ENCODE assay signal across 2 cellular contexts in the genomic region with DNA sequence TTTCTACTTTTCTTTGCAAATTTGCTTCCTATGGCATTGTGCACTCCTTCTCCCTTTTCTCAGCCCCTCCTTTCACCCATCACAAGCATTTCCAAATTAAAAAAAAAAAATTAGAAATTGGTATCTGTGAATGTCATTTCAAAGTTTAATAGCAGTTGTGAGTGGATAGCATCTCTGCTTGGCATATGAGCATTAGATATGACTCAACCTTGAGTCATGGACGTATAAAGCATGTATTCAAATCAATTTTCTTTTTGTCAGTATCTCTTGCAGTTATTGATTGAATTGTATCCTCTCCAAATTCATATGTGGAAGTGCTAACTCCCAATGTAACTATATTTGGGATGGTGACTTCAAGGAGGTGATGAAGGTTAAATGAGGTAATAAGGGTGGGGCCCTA.
TF ChIP-seq lines count a peak whose summit lies in the region.

No MANE protein-coding gene starts in this region.

TF ChIP-seq in IMR-90, 13 proteins besides CTCF, POLR2A, EP300 and RAD21 (continued from another document):
- TF ChIP-seq SMC3 (IDR thresholded peaks at IDR 0.05; ENCODE audit: low read depth, low read length) (no peak), NFE2L2 (IDR thresholded peaks at IDR 0.05; ENCODE audit: low read depth, low read length) (no peak), CHD1 (IDR thresholded peaks at IDR 0.05; ENCODE audit: low read depth, low read length) (no peak), RCOR1 (IDR thresholded peaks at IDR 0.05; ENCODE audit: insufficient replicate concordance, low read length) (no peak), BHLHE40 (IDR thresholded peaks at IDR 0.05; ENCODE audit: low read depth, low read length) (no peak), FOS (IDR thresholded peaks at IDR 0.05; ENCODE audit: low read depth, low read length) (no peak), CEBPB (IDR thresholded peaks at IDR 0.05; ENCODE audit: low read depth, low read length) (no peak), MAFK (IDR thresholded peaks at IDR 0.05; ENCODE audit: low read depth, low read length) (no peak), MAZ (IDR thresholded peaks at IDR 0.05; ENCODE audit: borderline replicate concordance, low read depth, low read length) (no peak), MXI1 (IDR thresholded peaks at IDR 0.05; ENCODE audit: borderline replicate concordance, low read depth, low read length) (no peak)
- TF ChIP-seq, protein P1, sequence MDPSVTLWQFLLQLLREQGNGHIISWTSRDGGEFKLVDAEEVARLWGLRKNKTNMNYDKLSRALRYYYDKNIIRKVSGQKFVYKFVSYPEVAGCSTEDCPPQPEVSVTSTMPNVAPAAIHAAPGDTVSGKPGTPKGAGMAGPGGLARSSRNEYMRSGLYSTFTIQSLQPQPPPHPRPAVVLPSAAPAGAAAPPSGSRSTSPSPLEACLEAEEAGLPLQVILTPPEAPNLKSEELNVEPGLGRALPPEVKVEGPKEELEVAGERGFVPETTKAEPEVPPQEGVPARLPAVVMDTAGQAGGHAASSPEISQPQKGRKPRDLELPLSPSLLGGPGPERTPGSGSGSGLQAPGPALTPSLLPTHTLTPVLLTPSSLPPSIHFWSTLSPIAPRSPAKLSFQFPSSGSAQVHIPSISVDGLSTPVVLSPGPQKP (IDR thresholded peaks at IDR 0.05; ENCODE audit: borderline replicate concordance, low read depth, low read length) = no peak
- TF ChIP-seq, protein P2, sequence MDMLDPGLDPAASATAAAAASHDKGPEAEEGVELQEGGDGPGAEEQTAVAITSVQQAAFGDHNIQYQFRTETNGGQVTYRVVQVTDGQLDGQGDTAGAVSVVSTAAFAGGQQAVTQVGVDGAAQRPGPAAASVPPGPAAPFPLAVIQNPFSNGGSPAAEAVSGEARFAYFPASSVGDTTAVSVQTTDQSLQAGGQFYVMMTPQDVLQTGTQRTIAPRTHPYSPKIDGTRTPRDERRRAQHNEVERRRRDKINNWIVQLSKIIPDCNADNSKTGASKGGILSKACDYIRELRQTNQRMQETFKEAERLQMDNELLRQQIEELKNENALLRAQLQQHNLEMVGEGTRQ (IDR thresholded peaks at IDR 0.05; ENCODE audit: low read depth, low read length) = no peak

TF ChIP-seq in SK-N-SH, 30 proteins besides CTCF, POLR2A, EP300 and RAD21 (continued from another document):
- TF ChIP-seq, protein P3, sequence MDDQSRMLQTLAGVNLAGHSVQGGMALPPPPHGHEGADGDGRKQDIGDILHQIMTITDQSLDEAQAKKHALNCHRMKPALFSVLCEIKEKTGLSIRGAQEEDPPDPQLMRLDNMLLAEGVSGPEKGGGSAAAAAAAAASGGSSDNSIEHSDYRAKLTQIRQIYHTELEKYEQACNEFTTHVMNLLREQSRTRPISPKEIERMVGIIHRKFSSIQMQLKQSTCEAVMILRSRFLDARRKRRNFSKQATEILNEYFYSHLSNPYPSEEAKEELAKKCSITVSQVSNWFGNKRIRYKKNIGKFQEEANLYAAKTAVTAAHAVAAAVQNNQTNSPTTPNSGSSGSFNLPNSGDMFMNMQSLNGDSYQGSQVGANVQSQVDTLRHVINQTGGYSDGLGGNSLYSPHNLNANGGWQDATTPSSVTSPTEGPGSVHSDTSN (IDR thresholded peaks at IDR 0.05) = peak; percentile 50; the same call in 1 of the 2 replicates
- no peak for TF ChIP-seq GATA2 (CRISPR knock-in tag; IDR thresholded peaks at IDR 0.05)
- TF ChIP-seq, protein P2 (IDR thresholded peaks at IDR 0.05; ENCODE audit: borderline replicate concordance, low read depth, low read length) = no peak
- 0 out of 2 replicates have a peak, but pooled peaks have one; percentile 6 for TF ChIP-seq TCF12 (IDR thresholded peaks at IDR 0.05)
- TF ChIP-seq FOSL2 (IDR thresholded peaks at IDR 0.05; ENCODE audit: borderline replicate concordance, low read depth) = peak; percentile 59; the same call in 1 of the 2 replicates
- no peak for TF ChIP-seq MAX (IDR thresholded peaks at IDR 0.05; ENCODE audit: low read depth)
- no peak for TF ChIP-seq IRF3 (IDR thresholded peaks at IDR 0.05; ENCODE audit: low read depth, low read length)
- TF ChIP-seq JUND (IDR thresholded peaks at IDR 0.05) = peak; percentile 45
